1 cellular context compared by ENCODE assay signal in the genomic region with DNA sequence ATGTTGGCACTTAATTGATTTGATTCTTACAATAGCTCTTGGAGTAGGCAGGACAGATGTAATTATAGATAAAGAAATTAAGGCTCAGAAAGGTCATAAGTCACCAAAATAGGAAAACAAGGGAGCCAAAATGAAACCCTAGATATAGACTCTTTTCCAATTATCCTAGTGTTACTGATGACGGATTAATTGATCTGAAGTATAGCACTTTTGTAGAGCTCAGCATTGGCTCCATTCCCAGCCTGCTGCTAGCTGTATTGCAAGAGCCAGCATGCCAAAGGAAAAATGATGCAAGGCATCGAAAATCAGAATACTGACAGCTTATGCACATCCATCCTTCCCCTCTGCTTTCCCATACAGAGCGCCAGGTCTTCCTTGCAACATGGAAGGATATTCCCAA.
TF ChIP-seq lines count a peak whose summit lies in the region.

No MANE protein-coding gene starts in this region.

TF ChIP-seq in A549, 52 proteins besides CTCF, POLR2A, EP300 and RAD21 (continued from another document):
- TF ChIP-seq BCL3 (IDR thresholded peaks at IDR 0.05): no peak
- no peak for TF ChIP-seq FOXS1 (CRISPR knock-in tag; IDR thresholded peaks at IDR 0.05)
- no peak for TF ChIP-seq NPAS2 (CRISPR knock-in tag; IDR thresholded peaks at IDR 0.05; ENCODE audit: borderline replicate concordance)
- no peak for TF ChIP-seq HOXA7 (CRISPR knock-in tag; IDR thresholded peaks at IDR 0.05)
- no peak for TF ChIP-seq HES2 (IDR thresholded peaks at IDR 0.05)
- TF ChIP-seq TP53 (CRISPR knock-in tag; IDR thresholded peaks at IDR 0.05): no peak
- no peak for TF ChIP-seq HOXB5 (CRISPR knock-in tag; IDR thresholded peaks at IDR 0.05)
- no peak for TF ChIP-seq ELK1 (IDR thresholded peaks at IDR 0.05; ENCODE audit: low read depth, low read length)
- TF ChIP-seq KDM5A (IDR thresholded peaks at IDR 0.05): no peak
TF ChIP-seq in A549: peak in this region for 0.
